ENCODE assay signal across 24 cellular contexts in genomic region chr5:180594311-180595045, GRCh38. TPM values are rescaled to one million over a fixed set of nuclear protein-coding genes. Genes with fewer than 3 reads are reported as not detected.
DNase-seq lines count a peak whose midpoint lies in the region; ATAC-seq, FAIRE-seq and TF ChIP-seq lines count a peak whose summit lies in the region.
"Had no signal": no experiment of that assay in that cellular context is flagged by ENCODE, and none has a peak within 500 bp of the region (broad histone marks: within the 10 kb centered on the region; RNA-seq: fewer than 3 reads in every experiment).

No MANE protein-coding gene starts in this region.

- H3K4me1 Mint-ChIP-seq in activated CD8-positive, alpha-beta memory T cell treated with anti-CD3 and anti-CD28 coated beads, Interleukin-2, amount 10 ng/mL, durations not matched to agents 7 days and 5 days = peaks cover 9% of the 10 kb centered on the region
- H3K4me1 Mint-ChIP-seq in stimulated activated memory B cell treated with anti-CD40 and anti-IgM and Interleukin-4, amounts not matched to agents 10 μg/mL and 1 μg/mL and 100 μg/mL, for 72 hours = peaks cover 5% of the 10 kb centered on the region

- H4K20me1 ChIP-seq in H1 (replicated peaks in 1 of 2; ENCODE audit: control insufficient read depth in 1 of 2, insufficient read depth in 2 of 2, low read length in 2 of 2) = peaks cover 0 to 2% of the 10 kb centered on the region in 2 experiments

- peaks cover 22 to 38% (median 32%) of the 10 kb centered on the region in 4 experiments for H3K27me3 ChIP-seq in H1 (replicated peaks in 1 of 4; ENCODE audit: control insufficient read depth in 3 of 4, extremely low read depth in 1 of 4, insufficient read depth in 3 of 4, low read length in 3 of 4)

- POLR2A ChIA-PET in H1 (lab: Charles Lee; ENCODE audit: partially characterized antibody) = interaction anchor here (1.5 kb wide), 1 partner anchor 25 kb away, joined by 3 read pairs; no protein-coding TSS in a partner anchor

- H4K5ac ChIP-seq in H1 (ENCODE audit: insufficient read length, low read depth, low read length) = no peak overlapping the region

- H4K91ac ChIP-seq in H1 (replicated peaks; ENCODE audit: insufficient read length, low read length) = no peak overlapping the region

- TF ChIP-seq EP300 in H1 (IDR thresholded peaks at IDR 0.05; ENCODE audit: borderline replicate concordance in 1 of 2, low read depth in 2 of 2, low read length in 2 of 2) = no peak

- H2AK5ac ChIP-seq in H1 (ENCODE audit: low read depth, low read length) = no peak overlapping the region

- peak overlapping the region; percentile 78; the same call in 1 of the 2 replicates for H4K8ac ChIP-seq in H1 (ENCODE audit: extremely low read depth, insufficient read depth, low read length)

- TF ChIP-seq CTCF in H1 (IDR thresholded peaks at IDR 0.05; ENCODE audit: control extremely low read depth in 1 of 3, insufficient read depth in 1 of 3, low read depth in 1 of 3, low read length in 3 of 3) = no peak

- peak overlapping the region; percentile 46 for H3K56ac ChIP-seq in H1 (replicated peaks; ENCODE audit: insufficient read length, low read depth, low read length)

- H3K79me1 ChIP-seq in H1 (ENCODE audit: low read depth, low read length) = no peaks in the 10 kb centered on the region

- H3K4me2 ChIP-seq in H1 (ENCODE audit: insufficient read depth in 1 of 2, low read depth in 2 of 2, low read length in 2 of 2) = no peak overlapping the region
- H3K4me2 ChIP-seq: BLaER1 had no signal

- no peak overlapping the region for H3K27ac Mint-ChIP-seq in activated CD8-positive, alpha-beta memory T cell treated with anti-CD3 and anti-CD28 coated beads, Interleukin-2, amount 10 ng/mL, durations not matched to agents 7 days and 5 days
- no peak overlapping the region for H3K27ac Mint-ChIP-seq in stimulated activated memory B cell treated with anti-CD40 and anti-IgM and Interleukin-4, amounts not matched to agents 10 μg/mL and 1 μg/mL and 100 μg/mL, for 72 hours

- WGBS in H1 (ENCODE audit: extremely low coverage in 1 of 2, insufficient coverage in 1 of 2, insufficient read length in 1 of 2, insufficient replicate concordance in 2 of 2, low coverage in 1 of 2, low lambda C conversion rate in 2 of 2, missing lambda C conversion rate in 1 of 2), 2 experiments = 91 to 100% methylated on average over 1 to 17 of the region's 17 CpGs

- H2AFZ ChIP-seq in H1 (ENCODE audit: low read length) = no peak overlapping the region

- no peak overlapping the region for H2BK20ac ChIP-seq in H1 (ENCODE audit: low read length)

- H3K4ac ChIP-seq in H1 (replicated peaks; ENCODE audit: insufficient read length, low read depth, low read length) = no peak overlapping the region

- peaks cover 24% of the 10 kb centered on the region for H3K27me3 Mint-ChIP-seq in activated CD8-positive, alpha-beta memory T cell treated with anti-CD3 and anti-CD28 coated beads, Interleukin-2, amount 10 ng/mL, durations not matched to agents 7 days and 5 days
- peaks cover 46% of the 10 kb centered on the region for H3K27me3 Mint-ChIP-seq in stimulated activated memory B cell treated with anti-CD40 and anti-IgM and Interleukin-4, amounts not matched to agents 10 μg/mL and 1 μg/mL and 100 μg/mL, for 72 hours

- H3K23ac ChIP-seq in H1 (ENCODE audit: insufficient read length) = no peak overlapping the region

- H3K18ac ChIP-seq in H1 (ENCODE audit: extremely low read depth, low read length) = no peak overlapping the region

- CTCF ChIA-PET in activated CD8-positive, alpha-beta memory T cell treated with anti-CD3 and anti-CD28 coated beads, Interleukin-2, amount 10 ng/mL, durations not matched to agents 7 days and 5 days (lab: Charles Lee) = no interaction called here
- CTCF ChIA-PET in H1 (lab: Charles Lee; ENCODE audit: partially characterized antibody) = interaction anchor here (0.8 to 2.4 kb wide), 3 partner anchors 12 to 15 kb away, joined by 3 to 14 read pairs (median 3); no protein-coding TSS in a partner anchor

- DNase-seq in activated CD8-positive, alpha-beta memory T cell treated with anti-CD3 and anti-CD28 coated beads, Interleukin-2, amount 10 ng/mL, durations not matched to agents 7 days and 5 days = peak; percentile 25
- DNase-seq in activated CD8-positive, alpha-beta memory T cell treated with anti-CD3 and anti-CD28 coated beads, Interleukin-2, amount 50 U/mL, for 4 hours = no peak
- no peak for DNase-seq in HTR-8/SVneo (ENCODE audit: insufficient read length, low spot score)
- peak in 1 of 2 experiments; percentile 41 for DNase-seq in H1 (ENCODE audit: low read depth in 1 of 2, low spot score in 2 of 2)
- no peak for DNase-seq in GM19238 (ENCODE audit: insufficient read length, low spot score)
- no peak for DNase-seq in AG08395 (ENCODE audit: low spot score)
- DNase-seq: ACHN; activated CD4-positive, alpha-beta T cell treated with anti-CD3 and anti-CD28 coated beads for 48 hours; activated gamma-delta T cell treated with Interleukin-2 at 50 U/mL for 16 hours; body of pancreas; cerebellar nuclear complex; gastrocnemius medialis; GDM1; mesenchymal stem cell; NCI-H1694 treated with DMSO at 0.1 percent for 48 hours; NCI-H2171; NCI-H524; trophoblast cell had no signal

- no peaks in the 10 kb centered on the region for H3K9me3 Mint-ChIP-seq in activated CD8-positive, alpha-beta memory T cell treated with anti-CD3 and anti-CD28 coated beads, Interleukin-2, amount 10 ng/mL, durations not matched to agents 7 days and 5 days (ENCODE audit: low read depth)
- H3K9me3 Mint-ChIP-seq in stimulated activated memory B cell treated with anti-CD40 and anti-IgM and Interleukin-4, amounts not matched to agents 10 μg/mL and 1 μg/mL and 100 μg/mL, for 72 hours = peaks cover 4% of the 10 kb centered on the region

- TF ChIP-seq POLR2A in H1 (IDR thresholded peaks at IDR 0.05; ENCODE audit: control extremely low read depth in 1 of 2, low read depth in 2 of 2, low read length in 2 of 2) = no peak

- H3K9me3 ChIP-seq in H1 (ENCODE audit: insufficient read depth in 2 of 2, low read depth in 1 of 2, low read length in 1 of 2) = no peaks in the 10 kb centered on the region
- H3K9me3 ChIP-seq: adrenal gland, BLaER1, body of pancreas, gastrocnemius medialis, prostate gland had no signal

- H3K9ac ChIP-seq in H1 (replicated peaks in 1 of 4; ENCODE audit: extremely low read depth in 1 of 4, low read depth in 3 of 4, low read length in 3 of 4) = no peak overlapping the region
- H3K9ac ChIP-seq: BLaER1 had no signal

- no peaks in the 10 kb centered on the region for H3K79me2 ChIP-seq in H1 (ENCODE audit: control insufficient read depth in 1 of 2, insufficient read depth in 2 of 2, low read length in 2 of 2)

- H3K4me3 Mint-ChIP-seq in activated CD8-positive, alpha-beta memory T cell treated with anti-CD3 and anti-CD28 coated beads, Interleukin-2, amount 10 ng/mL, durations not matched to agents 7 days and 5 days = no peak overlapping the region
- no peak overlapping the region for H3K4me3 Mint-ChIP-seq in stimulated activated memory B cell treated with anti-CD40 and anti-IgM and Interleukin-4, amounts not matched to agents 10 μg/mL and 1 μg/mL and 100 μg/mL, for 72 hours

- peaks cover 0 to 9% (median 3%) of the 10 kb centered on the region in 4 experiments; a peak in 5 of 7 replicates for H3K4me1 ChIP-seq in H1 (replicated peaks in 1 of 4; ENCODE audit: control insufficient read depth in 3 of 4, insufficient read depth in 4 of 4, low read length in 3 of 4)
- H3K4me1 ChIP-seq: gastrocnemius medialis had no signal

- no peak for ATAC-seq in activated CD8-positive, alpha-beta memory T cell treated with anti-CD3 and anti-CD28 coated beads, Interleukin-2, amount 10 ng/mL, durations not matched to agents 7 days and 5 days
- peak; percentile 25 for ATAC-seq in stimulated activated memory B cell treated with anti-CD40 and anti-IgM and Interleukin-4, amounts not matched to agents 10 μg/mL and 1 μg/mL and 100 μg/mL, for 72 hours
- ATAC-seq in GM21619 (IDR thresholded peaks at IDR 0.05; ENCODE audit: unreplicated experiment) = no peak
- ATAC-seq: gastrocnemius medialis had no signal

- peaks cover 20% of the 10 kb centered on the region; the same call in 1 of the 2 replicates for H3K23me2 ChIP-seq in H1 (ENCODE audit: low read depth, low read length)

- no peak overlapping the region for H2BK12ac ChIP-seq in H1 (ENCODE audit: low read depth, low read length)

- TF ChIP-seq RAD21 in H1 (IDR thresholded peaks at IDR 0.05 in 1 of 2, conservative IDR thresholded peaks at IDR 0.05 in 1 of 2; ENCODE audit: low read depth in 2 of 2, low read length in 2 of 2) = no peak

- H3K14ac ChIP-seq in H1 (ENCODE audit: insufficient read length) = no peak overlapping the region

- H2BK15ac ChIP-seq in H1 (ENCODE audit: low read length) = 0 out of 2 replicates have a peak overlapping the region, but pooled peaks have one; percentile 61

- FAIRE-seq in HTR-8/SVneo (lab: Jason Lieb, UNC) = peak; percentile 85
- no peak for FAIRE-seq in H1 (lab: Jason Lieb, UNC)

- H2BK120ac ChIP-seq in H1 (replicated peaks; ENCODE audit: low read depth, low read length) = no peak overlapping the region

- no peak overlapping the region for H2BK5ac ChIP-seq in H1 (ENCODE audit: low read depth, low read length)

- no peak overlapping the region for H3K27ac ChIP-seq in H1 (ENCODE audit: low read depth, low read length)
- H3K27ac ChIP-seq: adrenal gland, BLaER1, gastrocnemius medialis had no signal

- no peaks in the 10 kb centered on the region; a peak in 1 of 8 replicates for H3K36me3 ChIP-seq in H1 (ENCODE audit: control insufficient read depth in 2 of 4, insufficient read depth in 4 of 4, low read length in 3 of 4)
- H3K36me3 ChIP-seq: adrenal gland, BLaER1, gastrocnemius medialis, prostate gland had no signal

- H3K4me3 ChIP-seq in H1 (ENCODE audit: extremely low read depth in 1 of 4, insufficient read depth in 2 of 4, low read depth in 3 of 4, low read length in 4 of 4) = no peak overlapping the region
- H3K4me3 ChIP-seq: adrenal gland, BLaER1, body of pancreas, gastrocnemius medialis, prostate gland had no signal

- H3K36me3 Mint-ChIP-seq in activated CD8-positive, alpha-beta memory T cell treated with anti-CD3 and anti-CD28 coated beads, Interleukin-2, amount 10 ng/mL, durations not matched to agents 7 days and 5 days = peaks cover 2% of the 10 kb centered on the region
- H3K36me3 Mint-ChIP-seq in stimulated activated memory B cell treated with anti-CD40 and anti-IgM and Interleukin-4, amounts not matched to agents 10 μg/mL and 1 μg/mL and 100 μg/mL, for 72 hours = no peaks in the 10 kb centered on the region

RNA-seq across cellular contexts. Expression of gene SCGB3A1, which starts 3.2 kb away (rescaled TPM):
- total RNA-seq in activated CD8-positive, alpha-beta memory T cell treated with anti-CD3 and anti-CD28 coated beads, Interleukin-2, amount 10 ng/mL, durations not matched to agents 7 days and 5 days = not detected
- not detected in 2 replicates for total RNA-seq in H1 (2021; fragmentation: NEBNext Ultra II Directional; extraction: Animal tissue kit (Norgen Biotek cat#: 25700))
- polyA plus RNA-seq in H1 (2011; rRNA removed) = 0.20 TPM in 1 of 2 replicates, not detected in the other
- not detected for polyA plus RNA-seq in H1 (2011; cell fraction: cytosol; rRNA removed)
- polyA plus RNA-seq in H1 (2011; cell fraction: nucleus; rRNA removed) = 0.31 TPM
- polyA plus RNA-seq in H1 (2012, experiment 1 of 2) = not detected in 4 replicates
- polyA plus RNA-seq in H1 (2012, experiment 2 of 2) = not detected
- 0.18 TPM for polyA plus RNA-seq in H1 (2013, experiment 1 of 2)
- 0.24 TPM for polyA plus RNA-seq in H1 (2013, experiment 2 of 2)
- not detected in 2 replicates for polyA minus RNA-seq in H1 (2011; rRNA and poly(A)+ RNA removed)
- polyA minus RNA-seq in H1 (2011; cell fraction: cytosol; rRNA and poly(A)+ RNA removed) = not detected
- polyA minus RNA-seq in H1 (2011; cell fraction: nucleus; rRNA and poly(A)+ RNA removed) = not detected
- total RNA-seq: body of pancreas; gastrocnemius medialis; T-helper 2 cell treated with Interferon-gamma antibody and Interleukin-4, amounts not matched to agents 100 ng/mL and 5 ng/mL, for 36 hours had no signal

RNA-seq across cellular contexts. Expression of gene FLT4, which starts 54.9 kb away (rescaled TPM):
- total RNA-seq in activated CD8-positive, alpha-beta memory T cell treated with anti-CD3 and anti-CD28 coated beads, Interleukin-2, amount 10 ng/mL, durations not matched to agents 7 days and 5 days = 1 to 10 TPM; 1.7 to 2.8 TPM
- total RNA-seq in H1 (2021; fragmentation: NEBNext Ultra II Directional; extraction: Animal tissue kit (Norgen Biotek cat#: 25700)) = 7.7 TPM in 2 replicates
- 6.5 and 8.5 TPM in 2 replicates for polyA plus RNA-seq in H1 (2011; rRNA removed)
- 8.5 TPM for polyA plus RNA-seq in H1 (2011; cell fraction: cytosol; rRNA removed)
- polyA plus RNA-seq in H1 (2011; cell fraction: nucleus; rRNA removed) = 32.2 TPM
- 6.1 to 9.2 TPM (median 6.8 TPM) in 4 replicates for polyA plus RNA-seq in H1 (2012, experiment 1 of 2)
- 6.1 TPM for polyA plus RNA-seq in H1 (2012, experiment 2 of 2)
- polyA plus RNA-seq in H1 (2013, experiment 1 of 2) = 7.0 TPM
- polyA plus RNA-seq in H1 (2013, experiment 2 of 2) = 7.1 TPM
- 7.1 and 11.7 TPM in 2 replicates for polyA minus RNA-seq in H1 (2011; rRNA and poly(A)+ RNA removed)
- 8.1 TPM for polyA minus RNA-seq in H1 (2011; cell fraction: cytosol; rRNA and poly(A)+ RNA removed)
- 14.3 TPM for polyA minus RNA-seq in H1 (2011; cell fraction: nucleus; rRNA and poly(A)+ RNA removed)
